28 cellular contexts compared by ENCODE assay signal in the genomic region with DNA sequence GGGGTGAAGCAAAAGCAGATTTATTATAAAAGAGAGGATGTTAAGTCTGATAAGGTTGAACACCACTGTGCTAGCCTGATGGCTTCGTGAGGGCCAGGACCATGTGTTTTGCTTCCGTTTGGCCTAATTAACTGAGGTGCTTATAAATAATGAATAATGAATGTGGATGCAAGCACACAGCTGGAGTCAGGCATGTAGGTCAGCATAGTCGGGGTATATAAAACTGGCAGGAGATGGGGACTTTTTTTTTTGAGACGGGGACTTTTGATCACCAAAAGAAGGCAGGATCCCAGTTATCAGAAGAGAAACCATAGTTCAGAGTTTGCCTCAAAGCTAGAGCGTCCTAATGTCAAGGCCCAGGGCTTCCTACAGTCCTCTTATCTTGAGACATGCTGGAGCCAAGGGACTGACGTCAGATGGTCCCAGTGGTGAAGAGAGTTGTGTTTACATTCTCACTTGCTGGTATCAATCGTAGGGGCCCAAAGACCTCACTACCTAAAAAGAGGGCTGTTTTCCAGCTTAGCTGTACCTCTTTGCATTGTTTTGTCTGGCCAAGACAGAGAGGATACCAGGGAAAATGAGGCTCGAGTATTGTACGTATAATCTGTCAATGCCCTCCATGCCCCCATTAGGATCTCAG. TPM values are rescaled to one million over a fixed set of nuclear protein-coding genes. Genes with fewer than 3 reads are reported as not detected.
DNase-seq lines count a peak whose midpoint lies in the region; TF ChIP-seq lines count a peak whose summit lies in the region.
"Had no signal": no experiment of that assay in that cellular context is flagged by ENCODE, and none has a peak within 500 bp of the region (broad histone marks: within the 10 kb centered on the region; RNA-seq: fewer than 3 reads in every experiment).

No MANE protein-coding gene starts in this region.

- H3K9me3 ChIP-seq in cardiac muscle cell (ENCODE audit: low read depth) = no peaks in the 10 kb centered on the region
- H3K9me3 ChIP-seq in right atrium auricular region = no peaks in the 10 kb centered on the region
- H3K9me3 ChIP-seq in WERI-Rb-1 (ENCODE audit: severe bottlenecking) = no peaks in the 10 kb centered on the region
- H3K9me3 ChIP-seq: prostate gland, sigmoid colon had no signal

- H3K27ac ChIP-seq in cardiac muscle cell = peak overlapping the region; percentile 90
- H3K27ac ChIP-seq in right atrium auricular region = no peak overlapping the region
- no peak overlapping the region for H3K27ac ChIP-seq in WERI-Rb-1
- H3K27ac ChIP-seq: prostate gland, sigmoid colon had no signal

- peaks cover 58% of the 10 kb centered on the region for H3K4me1 Mint-ChIP-seq in nephron progenitor cell

- TF ChIP-seq POLR2A in erythroblast (IDR thresholded peaks at IDR 0.05; ENCODE audit: low read length) = no peak

- peaks cover 2% of the 10 kb centered on the region for H3K27me3 Mint-ChIP-seq in nephron progenitor cell (ENCODE audit: low read depth, poor library complexity)

- H3K27ac Mint-ChIP-seq in nephron progenitor cell = peak overlapping the region; percentile 62
- H3K27ac Mint-ChIP-seq: activated CD8-positive, alpha-beta memory T cell treated with anti-CD3 and anti-CD28 coated beads, Interleukin-2, amount 10 ng/mL, durations not matched to agents 7 days and 5 days; activated naive CD8-positive, alpha-beta T cell treated with anti-CD3 and anti-CD28 coated beads, Interleukin-2, amount 10 ng/mL, durations not matched to agents 7 days and 5 days; CD14-positive monocyte; immature natural killer cell; T-cell; type B pancreatic cell had no signal

- H3K9me3 Mint-ChIP-seq in nephron progenitor cell = no peaks in the 10 kb centered on the region
- H3K9me3 Mint-ChIP-seq: activated naive CD8-positive, alpha-beta T cell treated with anti-CD3 and anti-CD28 coated beads, Interleukin-2, amount 10 ng/mL, durations not matched to agents 7 days and 5 days; CD14-positive monocyte; immature natural killer cell; T-cell; type B pancreatic cell had no signal

- no peaks in the 10 kb centered on the region for H3K36me3 ChIP-seq in cardiac muscle cell
- H3K36me3 ChIP-seq in right atrium auricular region = no peaks in the 10 kb centered on the region
- H3K36me3 ChIP-seq in WERI-Rb-1 = no peaks in the 10 kb centered on the region
- H3K36me3 ChIP-seq: prostate gland, sigmoid colon had no signal

- no peak overlapping the region for H3K4me3 ChIP-seq in cardiac muscle cell
- no peak overlapping the region for H3K4me3 ChIP-seq in right atrium auricular region
- H3K4me3 ChIP-seq in WERI-Rb-1 (ENCODE audit: low read depth, low read length) = no peak overlapping the region
- H3K4me3 ChIP-seq: GM23248, prostate gland, sigmoid colon had no signal

- peaks cover 30% of the 10 kb centered on the region for H3K4me1 ChIP-seq in cardiac muscle cell (ENCODE audit: low read depth)
- H3K4me1 ChIP-seq in right atrium auricular region = no peaks in the 10 kb centered on the region
- H3K4me1 ChIP-seq: prostate gland had no signal

- H3K27me3 ChIP-seq in cardiac muscle cell (no peaks in the 10 kb centered on the region), right atrium auricular region (no peaks in the 10 kb centered on the region), WERI-Rb-1 (ENCODE audit: insufficient read depth, low read depth, severe bottlenecking) (peaks cover 62% of the 10 kb centered on the region)
- H3K27me3 ChIP-seq: sigmoid colon had no signal

- no peak overlapping the region for H3K4me3 Mint-ChIP-seq in nephron progenitor cell
- H3K4me3 Mint-ChIP-seq: activated CD8-positive, alpha-beta memory T cell treated with anti-CD3 and anti-CD28 coated beads, Interleukin-2, amount 10 ng/mL, durations not matched to agents 7 days and 5 days; activated naive CD8-positive, alpha-beta T cell treated with anti-CD3 and anti-CD28 coated beads, Interleukin-2, amount 10 ng/mL, durations not matched to agents 7 days and 5 days; CD14-positive monocyte; immature natural killer cell; T-cell; type B pancreatic cell had no signal

- TF ChIP-seq CTCF in cardiac muscle cell (IDR thresholded peaks at IDR 0.05; ENCODE audit: low read depth, low read length) (no peak), right atrium auricular region (IDR thresholded peaks at IDR 0.05) (no peak), nephron progenitor cell (IDR thresholded peaks at IDR 0.05) (no peak), WERI-Rb-1 (IDR thresholded peaks at IDR 0.05; ENCODE audit: low read depth, low read length) (no peak)

- H3K36me3 Mint-ChIP-seq in nephron progenitor cell (ENCODE audit: low read depth) = no peaks in the 10 kb centered on the region
- H3K36me3 Mint-ChIP-seq: activated CD8-positive, alpha-beta memory T cell treated with anti-CD3 and anti-CD28 coated beads, Interleukin-2, amount 10 ng/mL, durations not matched to agents 7 days and 5 days; activated naive CD8-positive, alpha-beta T cell treated with anti-CD3 and anti-CD28 coated beads, Interleukin-2, amount 10 ng/mL, durations not matched to agents 7 days and 5 days; CD14-positive monocyte; immature natural killer cell; T-cell; type B pancreatic cell had no signal

- DNase-seq in cardiac muscle cell (ENCODE audit: low read depth in 1 of 2, low spot score in 1 of 2) = peak; percentile 66 to 70
- no peak for DNase-seq in right atrium auricular region (ENCODE audit: low spot score)
- DNase-seq in erythroblast (lab: John Stamatoyannopoulos, UW) = peak; percentile 74 to 78
- DNase-seq in nephron progenitor cell = no peak
- no peak for DNase-seq in retina
- DNase-seq in WERI-Rb-1 = no peak
- DNase-seq in stimulated activated CD4-positive, alpha-beta T cell treated with anti-CD3 and anti-CD28 coated beads, Interleukin-2, amount 100 ng/mL, for 48 hours = no peak
- no peak for DNase-seq in NCI-H526 (lab: John Stamatoyannopoulos, UW)
- DNase-seq: activated CD8-positive, alpha-beta memory T cell treated with anti-CD3 and anti-CD28 coated beads, Interleukin-2, amount 10 ng/mL, durations not matched to agents 7 days and 5 days; activated gamma-delta T cell treated with Interleukin-2 at 50 U/mL for 16 hours; activated naive CD8-positive, alpha-beta T cell treated with anti-CD3 and anti-CD28 coated beads, Interleukin-2, amount 10 ng/mL, durations not matched to agents 7 days and 5 days; Calu3; DND-41; GF-D8; immature natural killer cell; left colon; NCI-H1048; NCI-H1694; RPMI8226; sigmoid colon; T-cell had no signal

RNA-seq across cellular contexts. Expression of a gene that starts 50.4 kb away (rescaled TPM):
- total RNA-seq in cardiac muscle cell (0.74 and 1.4 TPM in 2 replicates), right atrium auricular region (under 1 TPM; 0.41 to 0.67 TPM)
- polyA plus RNA-seq in cardiac muscle cell = 0.39 and 0.88 TPM in 2 replicates
- total RNA-seq: activated CD8-positive, alpha-beta memory T cell treated with anti-CD3 and anti-CD28 coated beads, Interleukin-2, amount 10 ng/mL, durations not matched to agents 7 days and 5 days; activated naive CD8-positive, alpha-beta T cell treated with anti-CD3 and anti-CD28 coated beads, Interleukin-2, amount 10 ng/mL, durations not matched to agents 7 days and 5 days; Calu3; dermis microvascular lymphatic vessel endothelial cell; glomerular endothelial cell; left colon; lung microvascular endothelial cell; T-cell had no signal
- polyA plus RNA-seq: CD14-positive monocyte, immature natural killer cell had no signal

Comparison
In these comparisons a context has a peak if more than half of its experiments do, and no peak if none do; other contexts are left out.
1. DNase-seq: peak in cardiac muscle cell (2 of 2) and erythroblast (2 of 2); none in right atrium auricular region (single experiment), nephron progenitor cell (single experiment), retina (single experiment), WERI-Rb-1 (single experiment), stimulated activated CD4-positive, alpha-beta T cell treated with anti-CD3 and anti-CD28 coated beads, Interleukin-2, amount 100 ng/mL, for 48 hours (0 of 2) and NCI-H526 (0 of 2).